ENCODE assay signal across 21 cellular contexts in the genomic region with DNA sequence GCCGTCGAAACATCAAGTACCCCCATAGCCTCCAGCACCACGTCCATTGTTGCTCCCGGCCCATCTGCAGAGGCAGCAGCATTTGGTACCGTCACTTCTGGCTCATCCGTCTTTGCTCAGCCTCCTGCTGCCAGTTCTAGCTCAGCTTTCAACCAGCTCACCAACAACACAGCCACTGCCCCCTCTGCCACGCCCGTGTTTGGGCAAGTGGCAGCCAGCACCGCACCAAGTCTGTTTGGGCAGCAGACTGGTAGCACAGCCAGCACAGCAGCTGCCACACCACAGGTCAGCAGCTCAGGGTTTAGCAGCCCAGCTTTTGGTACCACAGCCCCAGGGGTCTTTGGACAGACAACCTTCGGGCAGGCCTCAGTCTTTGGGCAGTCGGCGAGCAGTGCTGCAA.
"Had no signal": no experiment of that assay in that cellular context is flagged by ENCODE, and none has a peak within 500 bp of the region (broad histone marks: within the 10 kb centered on the region; RNA-seq: fewer than 3 reads in every experiment).

No MANE protein-coding gene starts in this region.

- H3K4me2 ChIP-seq: KMS-11 had no signal

- H3K4me1 Mint-ChIP-seq: brain had no signal

- H3K9ac ChIP-seq: KMS-11 had no signal

- H3K27me3 ChIP-seq: MG63, Peyer's patch, SJSA1 had no signal

- H3K4me1 ChIP-seq: Peyer's patch, SJSA1 had no signal

- ATAC-seq: activated CD4-positive, CD25-positive, alpha-beta regulatory T cell treated with anti-CD3 and anti-CD28 coated beads, Interleukin-2, amount 50 U/mL, for 24 hours; activated CD8-positive, alpha-beta T cell treated with anti-CD3 and anti-CD28 coated beads, Interleukin-2, amount 10 ng/mL, durations not matched to agents 7 days and 5 days; SK-N-SH treated with all-trans-retinoic acid at 6 μM for 48 hours had no signal

- H3K27ac ChIP-seq: KMS-11, Peyer's patch, SJSA1 had no signal

- H3K4me3 Mint-ChIP-seq: activated CD8-positive, alpha-beta T cell treated with anti-CD3 and anti-CD28 coated beads, Interleukin-2, amount 10 ng/mL, durations not matched to agents 7 days and 5 days; brain had no signal

- H3K9me3 ChIP-seq: MG63, Peyer's patch, SJSA1 had no signal

- FAIRE-seq: astrocyte had no signal

- DNase-seq: activated CD4-positive, alpha-beta T cell treated with anti-CD3 and anti-CD28 coated beads for 4 hours; activated CD8-positive, alpha-beta memory T cell treated with anti-CD3 and anti-CD28 coated beads, Interleukin-2, amount 50 U/mL, for 48 hours; activated CD8-positive, alpha-beta T cell treated with anti-CD3 and anti-CD28 coated beads, Interleukin-2, amount 10 ng/mL, durations not matched to agents 7 days and 5 days; activated naive CD4-positive, alpha-beta T cell treated with anti-CD3 and anti-CD28 coated beads, Interleukin-2, amount 50 U/mL, for 16 hours; activated T-cell treated with anti-CD3 and anti-CD28 coated beads, Interleukin-2, amount 50 U/mL, for 1 hour; MG63; MV-4-11; NCI-H1930; NCI-H2171; NCI-H2227 treated with DMSO at 0.1 percent for 48 hours; NCI-H69; Peyer's patch; SHP77; SW 1271 had no signal

- H3K9me3 Mint-ChIP-seq: brain, IgD-negative memory B cell had no signal

- H3K27me3 Mint-ChIP-seq: IgD-negative memory B cell had no signal

- H3K4me3 ChIP-seq: MG63, Peyer's patch, SJSA1 had no signal
